Comparison of ENCODE assay signal across 25 cellular contexts in genomic region chr14:79967453-79967852, GRCh38.
"Had no signal": no experiment of that assay in that cellular context is flagged by ENCODE, and none has a peak within 500 bp of the region (broad histone marks: within the 10 kb centered on the region; RNA-seq: fewer than 3 reads in every experiment).

No MANE protein-coding gene starts in this region.

- H3K4me3 Mint-ChIP-seq: immature natural killer cell; naive B cell; nephron; stimulated activated naive B cell treated with anti-CD40 and anti-IgM and Interleukin-4, amounts not matched to agents 10 μg/mL and 1 μg/mL and 100 μg/mL, for 72 hours had no signal

- H3K9me3 Mint-ChIP-seq: nephron had no signal

- H3K4me3 ChIP-seq: colonic mucosa, esophagus squamous epithelium, left ventricle myocardium inferior, lung, psoas muscle, right lobe of liver, spleen, stomach, thoracic aorta, transverse colon had no signal

- H3K36me3 Mint-ChIP-seq: naive B cell; stimulated activated naive B cell treated with anti-CD40 and anti-IgM and Interleukin-4, amounts not matched to agents 10 μg/mL and 1 μg/mL and 100 μg/mL, for 72 hours had no signal

- H3K36me3 ChIP-seq: colonic mucosa, esophagus squamous epithelium, left ventricle myocardium inferior, right lobe of liver, spleen, stomach, thoracic aorta, transverse colon had no signal

- H2AFZ ChIP-seq: parathyroid adenoma had no signal

- H3K79me2 ChIP-seq: parathyroid adenoma had no signal

- H3K4me1 Mint-ChIP-seq: immature natural killer cell; naive B cell; nephron; stimulated activated naive B cell treated with anti-CD40 and anti-IgM and Interleukin-4, amounts not matched to agents 10 μg/mL and 1 μg/mL and 100 μg/mL, for 72 hours had no signal

- H3K27me3 Mint-ChIP-seq: naive B cell; stimulated activated naive B cell treated with anti-CD40 and anti-IgM and Interleukin-4, amounts not matched to agents 10 μg/mL and 1 μg/mL and 100 μg/mL, for 72 hours had no signal

- H3K9me3 ChIP-seq: colonic mucosa, esophagus squamous epithelium, psoas muscle, right lobe of liver, stomach, thoracic aorta, transverse colon had no signal

- FAIRE-seq: frontal cortex, kidney had no signal

- H3K27me3 ChIP-seq: colonic mucosa, esophagus squamous epithelium, right lobe of liver, spleen, stomach, transverse colon had no signal

- H3K9ac ChIP-seq: parathyroid adenoma had no signal

- H3K27ac Mint-ChIP-seq: immature natural killer cell; naive B cell; nephron; stimulated activated naive B cell treated with anti-CD40 and anti-IgM and Interleukin-4, amounts not matched to agents 10 μg/mL and 1 μg/mL and 100 μg/mL, for 72 hours had no signal

- DNase-seq: colonic mucosa; dermis blood vessel endothelial cell; esophagus squamous epithelium; immature natural killer cell; kidney; left cardiac atrium; left ventricle myocardium inferior; mesendoderm; naive B cell; psoas muscle; retina; right lobe of liver; spleen; stimulated activated CD4-positive, alpha-beta T cell treated with anti-CD3 and anti-CD28 coated beads, Interleukin-15, amount 100 ng/mL, for 24 hours; stimulated activated CD4-positive, alpha-beta T cell treated with anti-CD3 and anti-CD28 coated beads, Interleukin-1b, Interleukin-23, amount 100 ng/mL, for 48 hours; stimulated activated CD4-positive, alpha-beta T cell treated with anti-CD3 and anti-CD28 coated beads, Interleukin-4, amount 100 ng/mL, for 4 hours; stimulated activated naive B cell treated with anti-CD40 and anti-IgM and Interleukin-4, amounts not matched to agents 10 μg/mL and 1 μg/mL and 100 μg/mL, for 72 hours; stomach; substantia nigra; transverse colon had no signal

- H3K27ac ChIP-seq: colonic mucosa, esophagus squamous epithelium, left ventricle myocardium inferior, parathyroid adenoma, psoas muscle, right lobe of liver, spleen, stomach, thoracic aorta, transverse colon had no signal

- ATAC-seq: left cardiac atrium; psoas muscle; right lobe of liver; stimulated activated naive B cell treated with anti-CD40 and anti-IgM and Interleukin-4, amounts not matched to agents 10 μg/mL and 1 μg/mL and 100 μg/mL, for 72 hours had no signal

- H3K4me1 ChIP-seq: colonic mucosa, esophagus squamous epithelium, left ventricle myocardium inferior, parathyroid adenoma, psoas muscle, right lobe of liver, spleen, stomach, transverse colon had no signal
